ENCODE assay signal across 24 cellular contexts in genomic region chr2:231570903-231571302, GRCh38. TPM values are rescaled to one million over a fixed set of nuclear protein-coding genes. Genes with fewer than 3 reads are reported as not detected.
A peak's percentile ranks its signal among the peaks of the same experiment; 100 is the strongest.
DNase-seq lines count a peak whose midpoint lies in the region; ATAC-seq, FAIRE-seq and TF ChIP-seq lines count a peak whose summit lies in the region.
"Had no signal": no experiment of that assay in that cellular context is flagged by ENCODE, and none has a peak within 500 bp of the region (broad histone marks: within the 10 kb centered on the region; RNA-seq: fewer than 3 reads in every experiment).

No MANE protein-coding gene starts in this region.

- H3K27me3 ChIP-seq in HUES48 (ENCODE audit: control insufficient read depth, insufficient read depth, low read length) (no peaks in the 10 kb centered on the region), K562 (ENCODE audit: control insufficient read depth in 2 of 2, insufficient read depth in 2 of 2, low read length in 2 of 2) (peaks cover 0 to 10% of the 10 kb centered on the region in 2 experiments; a peak in 3 of 5 replicates), osteoblast (ENCODE audit: insufficient read depth, low read length) (no peaks in the 10 kb centered on the region)
- H3K27me3 ChIP-seq: BE2C had no signal

- peaks cover 6% of the 10 kb centered on the region for H3K4me1 Mint-ChIP-seq in activated CD4-positive, alpha-beta memory T cell treated with anti-CD3 and anti-CD28 coated beads for 36 hours (ENCODE audit: low read depth)
- H3K4me1 Mint-ChIP-seq: CD8-positive, alpha-beta memory T cell had no signal

- FAIRE-seq in K562 (lab: Jason Lieb, UNC): no peak
- FAIRE-seq: A204.1, GM12892 had no signal

- BruUV-seq in K562 (replicated peaks; lab: Mats Ljungman, UMichigan): no TSS peak

- H3K4me3 Mint-ChIP-seq in activated CD4-positive, alpha-beta memory T cell treated with anti-CD3 and anti-CD28 coated beads for 36 hours: no peak overlapping the region
- H3K4me3 Mint-ChIP-seq: CD4-positive, CD25-positive, alpha-beta regulatory T cell; CD8-positive, alpha-beta memory T cell; HFFc6 had no signal

- H3K9me3 ChIP-seq in HUES48 (ENCODE audit: control insufficient read depth, insufficient read depth, low read length): no peaks in the 10 kb centered on the region
- no peaks in the 10 kb centered on the region for H3K9me3 ChIP-seq in K562 (replicated peaks; ENCODE audit: control insufficient read depth, insufficient read depth, low read depth, low read length)
- H3K9me3 ChIP-seq in osteoblast (ENCODE audit: low read depth, low read length): no peaks in the 10 kb centered on the region
- H3K9me3 ChIP-seq: BE2C had no signal

- H3K4me1 ChIP-seq in HUES48 (ENCODE audit: control insufficient read depth, insufficient read depth, low read length) (peaks cover 31% of the 10 kb centered on the region), K562 (replicated peaks in 1 of 2; ENCODE audit: control insufficient read depth in 2 of 2, insufficient read depth in 2 of 2, low read length in 2 of 2) (no peaks in the 10 kb centered on the region; a peak in 1 of 5 replicates), osteoblast (ENCODE audit: insufficient read depth, low read length) (no peaks in the 10 kb centered on the region)

- in situ Hi-C loops in K562 (cut with MboI): no loop called here

- no peak overlapping the region for H2AFZ ChIP-seq in K562 (ENCODE audit: low read depth, low read length)
- no peak overlapping the region for H2AFZ ChIP-seq in osteoblast (ENCODE audit: low read length)

- H3K27ac Mint-ChIP-seq in activated CD4-positive, alpha-beta memory T cell treated with anti-CD3 and anti-CD28 coated beads for 36 hours: no peak overlapping the region
- H3K27ac Mint-ChIP-seq: HFFc6 had no signal

- H3K36me3 ChIP-seq in HUES48 (ENCODE audit: control insufficient read depth, insufficient read depth, low read length): no peaks in the 10 kb centered on the region
- no peaks in the 10 kb centered on the region for H3K36me3 ChIP-seq in K562 (ENCODE audit: control insufficient read depth, insufficient read depth, low read length)
- H3K36me3 ChIP-seq in osteoblast (ENCODE audit: insufficient read depth, low read length): no peaks in the 10 kb centered on the region
- H3K36me3 ChIP-seq: BE2C had no signal

- H3K4me3 ChIP-seq in HUES48 (ENCODE audit: low read depth, low read length) (no peak overlapping the region), K562 (no peak overlapping the region), osteoblast (ENCODE audit: insufficient read depth, low read length) (no peak overlapping the region)

- no peaks in the 10 kb centered on the region for H3K9me1 ChIP-seq in K562 (ENCODE audit: control insufficient read depth, insufficient read depth, low read length)

- H3K27me3 Mint-ChIP-seq in activated CD4-positive, alpha-beta memory T cell treated with anti-CD3 and anti-CD28 coated beads for 36 hours: no peaks in the 10 kb centered on the region

- H4K20me1 ChIP-seq in K562 (replicated peaks; ENCODE audit: control insufficient read depth, insufficient read depth, low read length): no peaks in the 10 kb centered on the region
- no peaks in the 10 kb centered on the region for H4K20me1 ChIP-seq in osteoblast (ENCODE audit: insufficient read depth, low read length)

- no peak for ATAC-seq in K562
- ATAC-seq: HCT116 had no signal

- peak overlapping the region; percentile 16 for H3K27ac ChIP-seq in HUES48 (ENCODE audit: low read depth, low read length)
- no peak overlapping the region for H3K27ac ChIP-seq in K562 (ENCODE audit: extremely low read depth, low read depth, low read length)
- no peak overlapping the region for H3K27ac ChIP-seq in osteoblast (ENCODE audit: low read depth, low read length)
- H3K27ac ChIP-seq: HL-60, KMS-11 had no signal

- no peak for TF ChIP-seq RAD21 in K562 (CRISPR knock-in tag; conservative IDR thresholded peaks at IDR 0.05 in 1 of 2, IDR thresholded peaks at IDR 0.05 in 1 of 2)

- CTCF ChIA-PET in K562 (lab: Yijun Ruan, JAX; ENCODE audit: low intra/inter-chr PET ratio): no interaction called here
- CTCF ChIA-PET in activated CD4-positive, alpha-beta memory T cell treated with anti-CD3 and anti-CD28 coated beads for 36 hours (lab: Charles Lee): no interaction called here

- H3K9ac ChIP-seq in HUES48 (ENCODE audit: low read depth, low read length) (no peak overlapping the region), K562 (ENCODE audit: insufficient read depth in 1 of 2, low read depth in 2 of 2, low read length in 2 of 2) (no peak overlapping the region)
- H3K9ac ChIP-seq: KMS-11 had no signal

- intact Hi-C loops in K562 (cut with micrococcal nuclease): no loop called here
- intact Hi-C loops in activated CD4-positive, alpha-beta memory T cell treated with anti-CD3 and anti-CD28 coated beads for 36 hours (cut with micrococcal nuclease): no loop called here

- POLR2A ChIA-PET in K562 (lab: Yijun Ruan, JAX): interaction anchor here (0.9 to 1.0 kb wide), 2 partner anchors 11 to 104 kb away, joined by 3 read pairs; no protein-coding TSS in a partner anchor
- POLR2A ChIA-PET in activated CD4-positive, alpha-beta memory T cell treated with anti-CD3 and anti-CD28 coated beads for 36 hours (lab: Charles Lee): no interaction called here

- no peaks in the 10 kb centered on the region for H3K9me3 Mint-ChIP-seq in activated CD4-positive, alpha-beta memory T cell treated with anti-CD3 and anti-CD28 coated beads for 36 hours
- H3K9me3 Mint-ChIP-seq: CD8-positive, alpha-beta memory T cell; HFFc6 had no signal

- H3K4me2 ChIP-seq in K562 (ENCODE audit: insufficient read depth, low read length): no peak overlapping the region
- no peak overlapping the region for H3K4me2 ChIP-seq in osteoblast (ENCODE audit: insufficient read depth, low read length)
- H3K4me2 ChIP-seq: KMS-11 had no signal

- TF ChIP-seq CTCF in K562 (IDR thresholded peaks at IDR 0.05 in 2 of 3, conservative IDR thresholded peaks at IDR 0.05 in 1 of 3; ENCODE audit: insufficient read depth in 2 of 3, low read depth in 1 of 3, low read length in 3 of 3) (no peak), osteoblast (IDR thresholded peaks at IDR 0.05; ENCODE audit: extremely low read depth, low read depth, low read length) (no peak)

- no peak for TF ChIP-seq EP300 in K562 (IDR thresholded peaks at IDR 0.05; ENCODE audit: low read length)

- WGBS in K562 (ENCODE audit: insufficient coverage, low coverage, missing lambda C conversion rate): 5% methylated on average over 5 of the region's 5 CpGs

- peak in 1 of 4 experiments; percentile 39 for DNase-seq in K562 (ENCODE audit: extremely low read depth in 1 of 4, low spot score in 3 of 4)
- DNase-seq in osteoblast (ENCODE audit: insufficient read length, low spot score, missing footprints): peak; percentile 19
- no peak for DNase-seq in kidney tubule cell (ENCODE audit: low spot score)
- no peak for DNase-seq in cortex of kidney (lab: John Stamatoyannopoulos, UW)
- no peak for DNase-seq in DMS79 (lab: John Stamatoyannopoulos, UW)
- no peak for DNase-seq in activated CD4-positive, alpha-beta memory T cell treated with anti-CD3 and anti-CD28 coated beads for 36 hours
- DNase-seq: ACHN; BE2C; C1 segment of cervical spinal cord; CD4-positive, CD25-positive, alpha-beta regulatory T cell; CD8-positive, alpha-beta memory T cell; COR-L47; DMS 273 treated with DMSO at 0.1 percent for 48 hours; GDM1; HFFc6 had no signal

- H3K79me2 ChIP-seq in K562 (ENCODE audit: control insufficient read depth, insufficient read depth, low read length): no peaks in the 10 kb centered on the region
- H3K79me2 ChIP-seq in osteoblast (ENCODE audit: insufficient read depth, low read length): no peaks in the 10 kb centered on the region

- H3K36me3 Mint-ChIP-seq in activated CD4-positive, alpha-beta memory T cell treated with anti-CD3 and anti-CD28 coated beads for 36 hours: no peaks in the 10 kb centered on the region
- H3K36me3 Mint-ChIP-seq: CD4-positive, CD25-positive, alpha-beta regulatory T cell; CD8-positive, alpha-beta memory T cell had no signal

- TF ChIP-seq POLR2A in K562 (conservative IDR thresholded peaks at IDR 0.05): no peak

RNA-seq across cellular contexts. Expression of gene TEX44, which starts 21.8 kb away (rescaled TPM):
- not detected in 2 replicates for total RNA-seq in K562 (2011; cell fraction: chromatin; rRNA removed; ENCODE audit: low replicate concordance)
- total RNA-seq in K562 (2011; cell fraction: nucleolus; rRNA removed): not detected in 2 replicates
- total RNA-seq in K562 (2011; cell fraction: nucleoplasm; rRNA removed): not detected in 2 replicates
- total RNA-seq in K562 (2014; rRNA removed) (not detected in 2 replicates), K562 (2014; rRNA removed; fragmentation: Illumina TruSeq; extraction: Trizol) (not detected in 2 replicates), K562 (2015; rRNA removed; fragmentation: Illumina TruSeq; extraction: Trizol) (not detected in 2 replicates), K562 (2021) (not detected in 2 replicates), osteoblast (not detected in 2 replicates)
- polyA plus RNA-seq in K562 (2011; rRNA removed) (not detected in 2 replicates), K562 (2014; fragmentation: Illumina TruSeq; extraction: Trizol) (not detected in 2 replicates), K562 (2014; fragmentation: Nextera tagmentation; extraction: Ambion mirVana) (not detected), K562 (2014; rRNA removed) (not detected in 2 replicates)
- not detected in 2 replicates for polyA plus RNA-seq in K562 (2011; cell fraction: cytosol; rRNA removed)
- polyA plus RNA-seq in K562 (2011; cell fraction: nucleus; rRNA removed): not detected in 2 replicates
- polyA plus RNA-seq in K562 (2012): not detected in 2 replicates
- polyA minus RNA-seq in K562 (2011; rRNA and poly(A)+ RNA removed): not detected in 2 replicates
- polyA minus RNA-seq in K562 (2011; cell fraction: cytosol; rRNA and poly(A)+ RNA removed): not detected in 2 replicates
- polyA minus RNA-seq in K562 (2011; cell fraction: nucleus; rRNA and poly(A)+ RNA removed): not detected in 2 replicates
- total RNA-seq in activated CD4-positive, alpha-beta memory T cell treated with anti-CD3 and anti-CD28 coated beads for 36 hours: not detected
- total RNA-seq: CD4-positive, CD25-positive, alpha-beta regulatory T cell; CD8-positive, alpha-beta memory T cell; Daoy; H4; HFFc6; HT1080 had no signal
- polyA plus RNA-seq: CD4-positive, CD25-positive, alpha-beta regulatory T cell; CD8-positive, alpha-beta memory T cell had no signal

RNA-seq across cellular contexts. Expression of gene NMUR1, which starts 40.7 kb away (rescaled TPM):
- 0.35 and 0.83 TPM in 2 replicates for total RNA-seq in K562 (2011; cell fraction: chromatin; rRNA removed; ENCODE audit: low replicate concordance)
- 0.53 and 0.83 TPM in 2 replicates for total RNA-seq in K562 (2011; cell fraction: nucleolus; rRNA removed)
- total RNA-seq in K562 (2011; cell fraction: nucleoplasm; rRNA removed): 0.51 and 0.61 TPM in 2 replicates
- total RNA-seq in K562 (2014; rRNA removed) (0.05 and 0.20 TPM in 2 replicates), K562 (2014; rRNA removed; fragmentation: Illumina TruSeq; extraction: Trizol) (0.07 and 0.16 TPM in 2 replicates), K562 (2015; rRNA removed; fragmentation: Illumina TruSeq; extraction: Trizol) (0.08 and 0.18 TPM in 2 replicates), K562 (2021) (0.27 and 0.34 TPM in 2 replicates), osteoblast (under 0.01 TPM in 2 replicates)
- polyA plus RNA-seq in K562 (2011; rRNA removed) (0.15 and 0.19 TPM in 2 replicates), K562 (2014; fragmentation: Illumina TruSeq; extraction: Trizol) (0.15 and 0.21 TPM in 2 replicates), K562 (2014; fragmentation: Nextera tagmentation; extraction: Ambion mirVana) (under 1 TPM; 0.01 to 0.06 TPM), K562 (2014; rRNA removed) (0.12 and 0.15 TPM in 2 replicates)
- 0.16 and 0.32 TPM in 2 replicates for polyA plus RNA-seq in K562 (2011; cell fraction: cytosol; rRNA removed)
- polyA plus RNA-seq in K562 (2011; cell fraction: nucleus; rRNA removed): 0.48 and 0.51 TPM in 2 replicates
- polyA plus RNA-seq in K562 (2012): 0.38 and 0.71 TPM in 2 replicates
- polyA minus RNA-seq in K562 (2011; rRNA and poly(A)+ RNA removed): 0.06 TPM in 1 of 2 replicates, not detected in the other
- polyA minus RNA-seq in K562 (2011; cell fraction: cytosol; rRNA and poly(A)+ RNA removed): not detected in 2 replicates
- 0.11 and 0.13 TPM in 2 replicates for polyA minus RNA-seq in K562 (2011; cell fraction: nucleus; rRNA and poly(A)+ RNA removed)
- under 1 TPM in 1 of 2 experiments, not detected in 1; 0.07 TPM for total RNA-seq in activated CD4-positive, alpha-beta memory T cell treated with anti-CD3 and anti-CD28 coated beads for 36 hours
- total RNA-seq: Daoy, H4, HFFc6, HT1080 had no signal
